Comparison of ENCODE assay signal across 6 cellular contexts in genomic region chr19:49475995-49476880, GRCh38. TPM values are rescaled to one million over a fixed set of nuclear protein-coding genes. Genes with fewer than 3 reads are reported as not detected.
DNase-seq lines count a peak whose midpoint lies in the region; ATAC-seq, FAIRE-seq and TF ChIP-seq lines count a peak whose summit lies in the region.

No MANE protein-coding gene starts in this region.

- 58 to 62% methylated on average over 24 to 27 of the region's 27 CpGs for WGBS in pancreas, 2 donors

- H3K4me1 ChIP-seq in pancreas: peaks cover 0 to 4% (median 0%) of the 10 kb centered on the region in 3 donors

- H3K9me3 Mint-ChIP-seq in activated naive CD8-positive, alpha-beta T cell (ENCODE audit: low read depth): no peaks in the 10 kb centered on the region
- no peaks in the 10 kb centered on the region for H3K9me3 Mint-ChIP-seq in naive B cell

- DNase-seq in AG10803 (ENCODE audit: low read depth): no peak
- DNase-seq in NCI-H1694 (lab: John Stamatoyannopoulos, UW): peak; percentile 65
- DNase-seq in naive B cell: no peak
- no peak for DNase-seq in pons (ENCODE audit: low spot score)
- no peak for DNase-seq in pancreas

- H3K4me1 Mint-ChIP-seq in activated naive CD8-positive, alpha-beta T cell (ENCODE audit: low read depth): peaks cover 44% of the 10 kb centered on the region
- peaks cover 27 to 42% (median 38%) of the 10 kb centered on the region in 3 donors for H3K4me1 Mint-ChIP-seq in naive B cell

- TF ChIP-seq CTCF in AG10803 (conservative IDR thresholded peaks at IDR 0.05; ENCODE audit: low read length) (peak; percentile 60), pancreas (IDR thresholded peaks at IDR 0.05) (no peak)

- intact Hi-C loops in pancreas (cut with DNase I): no loop called here

- H3K27me3 Mint-ChIP-seq in activated naive CD8-positive, alpha-beta T cell: no peaks in the 10 kb centered on the region
- no peaks in the 10 kb centered on the region for H3K27me3 Mint-ChIP-seq in naive B cell

- H3K36me3 ChIP-seq in pancreas: no peaks in the 10 kb centered on the region

- H3K36me3 Mint-ChIP-seq in activated naive CD8-positive, alpha-beta T cell: peaks cover 3% of the 10 kb centered on the region
- H3K36me3 Mint-ChIP-seq in naive B cell: no peaks in the 10 kb centered on the region

- peak; percentile 17 to 30 for ATAC-seq in naive B cell (ENCODE audit: low read depth in 2 of 2)
- no peak for ATAC-seq in pancreas

- H3K27me3 ChIP-seq in pancreas: no peaks in the 10 kb centered on the region

- H3K9me3 ChIP-seq in pancreas: no peaks in the 10 kb centered on the region

- H3K27ac Mint-ChIP-seq in activated naive CD8-positive, alpha-beta T cell: peak overlapping the region; percentile 96
- H3K27ac Mint-ChIP-seq in naive B cell: peak overlapping the region; percentile 44 to 98 (median 89)

- H3K4me3 Mint-ChIP-seq in activated naive CD8-positive, alpha-beta T cell: peak overlapping the region; percentile 94
- H3K4me3 Mint-ChIP-seq in naive B cell: peak overlapping the region in 7 of 8 donors; percentile 45 to 90 (median 74)

- FAIRE-seq in pancreas (lab: Jason Lieb, UNC): no peak

- H3K27ac ChIP-seq in pancreas: no peak overlapping the region

- no peak overlapping the region for H3K4me3 ChIP-seq in AG10803 (ENCODE audit: low read length)
- no peak overlapping the region for H3K4me3 ChIP-seq in pancreas

RNA-seq across cellular contexts. Expression of gene FLT3LG, which starts 2.2 kb away (rescaled TPM):
- polyA plus RNA-seq in naive B cell (ENCODE audit: low read depth in 6 of 6) (10 to 100 TPM in 5 of 6 donors, 1 to 10 TPM in 1; 9.5 to 15.0 (median 11.4) TPM), pancreas (1 to 10 TPM; 7.1 to 8.4 TPM)
- total RNA-seq in pancreas: 1 to 10 TPM in 5 of 6 donors, under 1 TPM in 1; 0.79 to 3.7 (median 1.8) TPM

RNA-seq across cellular contexts. Expression of gene RPL13A, which starts 11.2 kb away (rescaled TPM):
- 1,000 to 10,000 TPM; 1,519 to 3,103 (median 2,606) TPM for polyA plus RNA-seq in naive B cell (ENCODE audit: low read depth in 6 of 6)
- total RNA-seq in pancreas: 1,000 to 10,000 TPM; 1,459 to 2,866 (median 2,217) TPM
- polyA plus RNA-seq in pancreas: 1,000 to 10,000 TPM; 1,585 to 1,842 TPM

RNA-seq across cellular contexts. Expression of gene RPS11, which starts 20.0 kb away (rescaled TPM):
- 1,000 to 10,000 TPM; 2,581 to 3,900 (median 3,339) TPM for polyA plus RNA-seq in naive B cell (ENCODE audit: low read depth in 6 of 6)
- total RNA-seq in pancreas: 1,000 to 10,000 TPM in 4 of 6 donors, 100 to 1,000 TPM in 2; 765 to 1,427 (median 1,126) TPM
- polyA plus RNA-seq in pancreas: 1,000 to 10,000 TPM; 2,346 to 2,426 TPM

RNA-seq across cellular contexts. Expression of gene ALDH16A1, which starts 23.2 kb away (rescaled TPM):
- polyA plus RNA-seq in naive B cell (ENCODE audit: low read depth in 6 of 6): 100 to 1,000 TPM in 1 of 6 donors, 10 to 100 TPM in 5; 54.2 to 103 (median 74.6) TPM
- 10 to 100 TPM; 16.1 to 22.9 (median 19.8) TPM for total RNA-seq in pancreas
- polyA plus RNA-seq in pancreas: 10 to 100 TPM; 72.4 to 89.3 TPM

RNA-seq across cellular contexts. Expression of gene PIH1D1, which starts 24.6 kb away (rescaled TPM):
- polyA plus RNA-seq in naive B cell (ENCODE audit: low read depth in 6 of 6) (10 to 100 TPM; 70.3 to 95.3 (median 79.0) TPM), pancreas (100 to 1,000 TPM in 1 of 2 donors, 10 to 100 TPM in 1; 82.5 to 110 TPM)
- 10 to 100 TPM; 34.2 to 49.1 (median 37.2) TPM for total RNA-seq in pancreas

Comparison
In these comparisons a context has a peak if more than half of its experiments do, and no peak if none do; other contexts are left out.
1. ATAC-seq: peak in naive B cell (2 of 2); none in pancreas (0 of 4).